Comparison of ENCODE assay signal across 8 cellular contexts in the genomic region with DNA sequence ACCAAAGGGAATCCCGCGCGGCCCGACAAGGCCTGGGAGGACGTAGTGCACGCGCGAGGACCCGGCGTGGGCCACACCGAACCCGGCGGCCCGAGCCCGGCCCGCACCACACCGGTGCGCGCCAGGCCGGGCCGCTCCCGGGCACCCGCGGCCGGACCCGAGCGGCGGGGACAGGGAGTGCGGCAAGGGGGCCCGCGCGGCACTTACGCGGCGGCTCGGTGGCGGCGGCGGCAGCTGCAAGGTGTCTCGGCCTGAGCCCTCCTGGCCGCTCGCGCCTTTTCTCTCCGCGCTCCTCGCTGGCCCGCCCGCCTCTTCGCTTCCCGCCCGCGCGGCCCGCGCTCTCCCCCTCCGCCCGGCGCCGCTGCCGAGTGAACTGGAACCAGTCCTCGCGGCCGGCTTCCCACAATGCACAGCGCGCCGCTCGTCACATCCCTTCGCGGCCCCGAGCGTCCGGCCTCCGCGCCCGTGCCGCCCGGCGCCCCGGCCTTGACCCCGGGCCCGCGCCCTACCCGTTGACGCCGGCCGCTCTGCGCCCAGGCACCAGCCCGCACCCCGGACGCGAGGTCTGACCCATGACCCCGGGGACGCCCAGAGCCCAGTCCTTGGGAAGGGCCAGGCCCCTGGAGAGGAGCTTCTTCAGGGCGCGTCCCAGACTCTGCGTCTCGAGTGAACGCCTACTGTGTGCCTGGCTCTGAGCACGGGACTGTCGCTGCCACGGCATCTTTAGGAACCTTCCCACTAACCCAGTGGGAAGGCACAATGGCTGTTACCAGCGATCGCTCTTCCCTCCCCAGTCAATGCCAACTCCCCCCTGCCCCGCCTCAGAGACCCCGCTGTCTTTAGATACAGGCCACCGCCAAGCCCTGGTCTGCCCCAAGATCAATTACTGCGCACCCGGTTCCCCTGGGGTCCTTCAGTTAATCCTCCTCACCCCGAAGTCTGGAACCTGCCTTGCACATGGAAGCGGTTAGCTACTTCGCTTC. TPM values are rescaled to one million over a fixed set of nuclear protein-coding genes. Genes with fewer than 3 reads are reported as not detected.
DNase-seq lines count a peak whose midpoint lies in the region; ATAC-seq, FAIRE-seq and TF ChIP-seq lines count a peak whose summit lies in the region.

MACROH2A1 (minus strand) TSS at position 377 of the 983 bp plus-strand sequence. CDS start 10,138 bp downstream, outside the sequence.

- peak within 1 kb of the TSS; percentile 79 for H3K9ac ChIP-seq in DND-41 (ENCODE audit: low read depth, low read length)

- H3K27ac ChIP-seq in DND-41 (ENCODE audit: low read length) (peak within 1 kb of the TSS; percentile 85), neutrophil (peak within 1 kb of the TSS; percentile 91), substantia nigra (ENCODE audit: low read depth, low read length, poor library complexity, severe bottlenecking) (peak within 1 kb of the TSS; percentile 91)

- peak; percentile 84 for DNase-seq in DND-41
- peak; percentile 69 for DNase-seq in KBM-7
- peak; percentile 74 for DNase-seq in SK-MEL-5 (ENCODE audit: low read depth, low spot score)
- peak; percentile 37 to 73 (median 52) for DNase-seq in activated naive CD4-positive, alpha-beta T cell (lab: John Stamatoyannopoulos, UW)
- peak; percentile 87 to 93 for DNase-seq in frontal cortex (ENCODE audit: low spot score in 2 of 2)
- DNase-seq in substantia nigra (lab: John Stamatoyannopoulos, UW), result peak in 47 of 49 donors; percentile 33 to 92 (median 75)

- H4K20me1 ChIP-seq in DND-41 (ENCODE audit: insufficient read depth, low read length), result peaks cover 42% of the 10 kb centered on the region

- H3K79me2 ChIP-seq in DND-41 (ENCODE audit: insufficient read depth, low read length), result peaks cover 64% of the 10 kb centered on the region

- TF ChIP-seq CTCF in DND-41 (IDR thresholded peaks at IDR 0.05; ENCODE audit: borderline replicate concordance, extremely low read depth, low read length, poor library complexity, severe bottlenecking) (no peak), neutrophil (IDR thresholded peaks at IDR 0.05) (peak; percentile 45)

- H3K27me3 ChIP-seq in DND-41 (ENCODE audit: insufficient read depth, low read length, poor library complexity) (no peaks in the 10 kb centered on the region), neutrophil (no peaks in the 10 kb centered on the region)

- H3K9me3 ChIP-seq in DND-41 (ENCODE audit: insufficient read depth, low read length, severe bottlenecking), result no peaks in the 10 kb centered on the region
- no peaks in the 10 kb centered on the region for H3K9me3 ChIP-seq in neutrophil

- peak within 1 kb of the TSS; percentile 72 for H2AFZ ChIP-seq in DND-41 (ENCODE audit: low read depth, low read length)

- in situ Hi-C loops in KBM-7 (cut with MboI; ENCODE audit: low pct_unique_long_range_greater_than_20kb, low sequenced_read_pairs) (no loop called here), SK-MEL-5 (cut with HindIII; ENCODE audit: low pct_unique_long_range_greater_than_20kb, low sequenced_read_pairs) (no loop called here)

- H3K4me2 ChIP-seq in DND-41 (ENCODE audit: insufficient read depth, low read length), result peak within 1 kb of the TSS; percentile 76

- ATAC-seq in DND-41 (ENCODE audit: insufficient read depth, low read depth) (peak; percentile 79), GM21576 (IDR thresholded peaks at IDR 0.05; ENCODE audit: unreplicated experiment) (peak; percentile 80)

- H3K36me3 ChIP-seq in DND-41 (ENCODE audit: insufficient read depth, low read length) (peaks cover 40% of the 10 kb centered on the region), neutrophil (no peaks in the 10 kb centered on the region)

- no peak for FAIRE-seq in frontal cortex (lab: Jason Lieb, UNC)

- peaks cover 53% of the 10 kb centered on the region for H3K4me1 ChIP-seq in DND-41 (ENCODE audit: insufficient read depth, low read length)
- H3K4me1 ChIP-seq in neutrophil (ENCODE audit: control insufficient read depth in 1 of 2, insufficient read depth in 1 of 2, low read depth in 1 of 2, low read length in 1 of 2), result peaks cover 48 to 49% of the 10 kb centered on the region in 2 experiments

- H3K4me3 ChIP-seq in DND-41 (ENCODE audit: low read depth in 1 of 2, low read length in 2 of 2), result peak within 1 kb of the TSS; percentile 68 to 74
- peak within 1 kb of the TSS; percentile 73 to 86 for H3K4me3 ChIP-seq in neutrophil (ENCODE audit: low read depth in 1 of 2, low read length in 1 of 2)

RNA-seq across cellular contexts. Expression of gene MACROH2A1, which starts in this region (rescaled TPM):
- 117 and 137 TPM in 2 replicates for total RNA-seq in SK-MEL-5 (2014; rRNA removed; shearing (Covaris generic))
- polyA plus RNA-seq in SK-MEL-5 (2015; cell fraction: cytosol; rRNA removed), result 142 and 144 TPM in 2 replicates
- polyA plus RNA-seq in SK-MEL-5 (2015; cell fraction: nucleus; rRNA removed), result 200 and 261 TPM in 2 replicates
- 134 TPM for total RNA-seq in frontal cortex

Comparison
In these comparisons a context has a peak if more than half of its experiments do, and no peak if none do; other contexts are left out.
1. Peak in every context shown above with its lines: DNase-seq, ATAC-seq, H3K4me3 ChIP-seq and H3K27ac ChIP-seq.